25 cellular contexts compared by ENCODE assay signal in the genomic region with DNA sequence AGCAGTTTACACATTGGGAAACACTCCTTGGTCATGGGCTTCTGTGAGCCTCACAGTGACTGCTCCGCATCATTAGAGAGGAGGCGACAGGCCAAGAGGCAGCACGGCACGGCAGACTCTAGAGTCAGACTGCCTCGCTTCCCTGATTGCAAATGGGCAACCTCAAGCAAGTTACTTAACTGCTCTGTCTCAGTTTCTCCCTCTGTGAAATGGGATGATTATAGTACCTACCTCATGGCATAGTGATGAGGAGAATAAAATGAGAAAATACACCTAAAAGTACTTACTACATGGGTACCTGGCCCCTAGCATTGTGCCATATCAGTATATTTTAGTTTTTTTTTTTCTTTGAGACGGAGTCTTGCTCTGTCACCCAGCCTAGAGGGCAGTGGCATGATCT. TPM values are rescaled to one million over a fixed set of nuclear protein-coding genes. Genes with fewer than 3 reads are reported as not detected.
DNase-seq lines count a peak whose midpoint lies in the region; ATAC-seq, FAIRE-seq and TF ChIP-seq lines count a peak whose summit lies in the region.
"Had no signal": no experiment of that assay in that cellular context is flagged by ENCODE, and none has a peak within 500 bp of the region (broad histone marks: within the 10 kb centered on the region; RNA-seq: fewer than 3 reads in every experiment).

No MANE protein-coding gene starts in this region.

- no peak for TF ChIP-seq POLR2A in HepG2 (IDR thresholded peaks at IDR 0.05; ENCODE audit: insufficient read depth in 1 of 2, low read depth in 2 of 2, low read length in 2 of 2)
- no peak for TF ChIP-seq POLR2A in right lobe of liver (IDR thresholded peaks at IDR 0.05)

- TF ChIP-seq RAD21 in HepG2 (CRISPR knock-in tag; IDR thresholded peaks at IDR 0.05) = no peak

- peaks cover 5% of the 10 kb centered on the region for H3K79me2 ChIP-seq in HepG2 (ENCODE audit: insufficient read depth, low read length)

- ATAC-seq in HepG2 (no peak), right lobe of liver (no peak)
- ATAC-seq: GM12878 had no signal

- H3K27me3 ChIP-seq in HepG2 (ENCODE audit: control insufficient read depth in 1 of 2, insufficient read depth in 2 of 2, low read length in 2 of 2) = no peaks in the 10 kb centered on the region
- no peaks in the 10 kb centered on the region for H3K27me3 ChIP-seq in right lobe of liver
- H3K27me3 ChIP-seq: BE2C, BLaER1 had no signal

- no peak for DNase-seq in HepG2 (ENCODE audit: low spot score)
- DNase-seq in right lobe of liver = no peak
- no peak for DNase-seq in RWPE1 (ENCODE audit: low spot score)
- DNase-seq in activated effector memory CD4-positive, alpha-beta T cell treated with anti-CD3 and anti-CD28 coated beads, Interleukin-2, amount 50 U/mL, for 16 hours = no peak
- DNase-seq in NCI-H82 (lab: John Stamatoyannopoulos, UW) = no peak
- DNase-seq: 8988T; ACHN; BE2C; C1 segment of cervical spinal cord; CD4-positive, alpha-beta memory T cell; CD4-positive, CD25-positive, alpha-beta regulatory T cell; CD8-positive, alpha-beta memory T cell; COR-L47; DMS 273 treated with DMSO at 0.1 percent for 48 hours; DMS153; DMS53; DMS79; DND-41; EL; GDM1 had no signal

- in situ Hi-C loops in HepG2 (cut with HindIII; ENCODE audit: extremely low pct_ligation_motif_present, low pct_unique_long_range_greater_than_20kb) = no loop called here

- TF ChIP-seq CTCF in HepG2 (CRISPR knock-in tag; IDR thresholded peaks at IDR 0.05) (no peak), right lobe of liver (IDR thresholded peaks at IDR 0.05) (no peak), RWPE1 (conservative IDR thresholded peaks at IDR 0.05; ENCODE audit: low read depth) (no peak)

- no peak for TF ChIP-seq EP300 in HepG2 (IDR thresholded peaks at IDR 0.05; ENCODE audit: low read depth in 2 of 2, low read length in 2 of 2)
- TF ChIP-seq EP300 in HepG2 (CRISPR knock-in tag; IDR thresholded peaks at IDR 0.05; ENCODE audit: borderline replicate concordance) = no peak

- POLR2A ChIA-PET in HepG2 (lab: Yijun Ruan, JAX) (no interaction called here), RWPE1 (lab: Yijun Ruan, JAX; ENCODE audit: low non-redundant PET) (no interaction called here)

- intact Hi-C loops in HepG2 (cut with micrococcal nuclease; ENCODE audit: unreplicated experiment) (no loop called here), right lobe of liver (cut with DNase I) (loop anchor here in 1 of 2 donors (10.0 kb wide), 1 partner anchor 84 kb away; no protein-coding TSS in a partner anchor)

- H3K9ac ChIP-seq in HepG2 (ENCODE audit: insufficient read depth, low read depth, low read length) = no peak overlapping the region
- H3K9ac ChIP-seq: BLaER1 had no signal

- H3K27ac ChIP-seq in HepG2 (ENCODE audit: extremely low read length, insufficient read depth, low read length) (no peak overlapping the region), right lobe of liver (no peak overlapping the region), RWPE1 (peak overlapping the region; percentile 66)
- H3K27ac ChIP-seq: BLaER1 had no signal

- BruUV-seq in HepG2 (replicated peaks; lab: Mats Ljungman, UMichigan) = no TSS peak

- H2AFZ ChIP-seq in HepG2 (ENCODE audit: low read length) = no peak overlapping the region

- WGBS in HepG2 (ENCODE audit: low lambda C conversion rate) = 100% methylated on average over 5 of the region's 6 CpGs
- WGBS in right lobe of liver (ENCODE audit: insufficient coverage, low coverage, low lambda C conversion rate, missing lambda C conversion rate) = 100% methylated on average over 4 of the region's 6 CpGs

- CTCF ChIA-PET in HepG2 (lab: Yijun Ruan, JAX; ENCODE audit: low intra/inter-chr PET ratio, low total read pairs) (no interaction called here), RWPE1 (lab: Yijun Ruan, JAX) (interaction anchor here (0.6 kb wide), 1 partner anchor 1935 kb away, joined by 3 read pairs; no protein-coding TSS in a partner anchor)

- H3K4me1 ChIP-seq in HepG2 (ENCODE audit: insufficient read depth, low read length) = peaks cover 4% of the 10 kb centered on the region
- peaks cover 0 to 6% (median 3%) of the 10 kb centered on the region in 4 donors for H3K4me1 ChIP-seq in right lobe of liver
- H3K4me1 ChIP-seq: BE2C had no signal

- H3K36me3 ChIP-seq in HepG2 (replicated peaks in 1 of 2; ENCODE audit: control insufficient read depth in 1 of 2, insufficient read depth in 2 of 2, low read length in 2 of 2) (peaks cover 20 to 65% of the 10 kb centered on the region in 2 experiments; a peak in 4 of 5 replicates), right lobe of liver (peaks cover 0 to 59% (median 12%) of the 10 kb centered on the region in 4 donors)

- H4K20me1 ChIP-seq in HepG2 (ENCODE audit: insufficient read depth, low read length) = no peaks in the 10 kb centered on the region

- no peak overlapping the region for H3K4me2 ChIP-seq in HepG2 (ENCODE audit: low read depth, low read length)
- H3K4me2 ChIP-seq: BLaER1 had no signal

- H3K4me3 ChIP-seq in HepG2 (replicated peaks in 1 of 3; ENCODE audit: insufficient read depth in 1 of 3, low read depth in 2 of 3, low read length in 3 of 3) (no peak overlapping the region), right lobe of liver (no peak overlapping the region)
- H3K4me3 ChIP-seq: BLaER1, GM12878 had no signal

- no peaks in the 10 kb centered on the region for H3K9me3 ChIP-seq in HepG2 (ENCODE audit: low read length)
- H3K9me3 ChIP-seq in right lobe of liver = no peaks in the 10 kb centered on the region
- H3K9me3 ChIP-seq: BE2C, BLaER1 had no signal

- FAIRE-seq in HepG2 (lab: Jason Lieb, UNC) = no peak
- FAIRE-seq: A204.1, GM12878, GM12892, GM19239 had no signal

RNA-seq across cellular contexts. Expression of a gene that starts 4.0 kb away (rescaled TPM):
- 10.0 and 15.1 TPM in 2 replicates for total RNA-seq in HepG2 (2016; rRNA removed; fragmentation: Illumina TruSeq; extraction: Trizol)
- total RNA-seq in HepG2 (2016; cell fraction: cytosol; rRNA removed; fragmentation: Illumina TruSeq; extraction: Trizol; ENCODE audit: low read depth) = 6.0 TPM in 2 replicates
- total RNA-seq in HepG2 (2016; cell fraction: insoluble cytoplasmic fraction; rRNA removed; fragmentation: Illumina TruSeq; extraction: Trizol) = 9.7 and 17.0 TPM in 2 replicates
- total RNA-seq in HepG2 (2016; cell fraction: membrane; rRNA removed; fragmentation: Illumina TruSeq; extraction: Trizol) = 7.6 and 8.9 TPM in 2 replicates
- total RNA-seq in HepG2 (2016; cell fraction: nucleus; rRNA removed; fragmentation: Illumina TruSeq; extraction: Trizol) = 9.4 and 11.4 TPM in 2 replicates
- 12.9 and 14.1 TPM in 2 replicates for polyA plus RNA-seq in HepG2 (2011; rRNA removed)
- polyA plus RNA-seq in HepG2 (2011; cell fraction: cytosol; rRNA removed) = 6.2 and 8.5 TPM in 2 replicates
- 61.8 and 71.8 TPM in 2 replicates for polyA plus RNA-seq in HepG2 (2011; cell fraction: nucleus; rRNA removed)
- 14.2 and 14.4 TPM in 2 replicates for polyA plus RNA-seq in HepG2 (2012)
- polyA plus RNA-seq in HepG2 (2016; cell fraction: cytosol; fragmentation: Illumina TruSeq; extraction: Trizol; ENCODE audit: low read depth) = 2.2 and 3.1 TPM in 2 replicates
- polyA plus RNA-seq in HepG2 (2016; cell fraction: insoluble cytoplasmic fraction; fragmentation: Illumina TruSeq; extraction: Trizol; ENCODE audit: low read depth) = 11.9 and 21.8 TPM in 2 replicates
- 5.0 and 5.7 TPM in 2 replicates for polyA plus RNA-seq in HepG2 (2016; cell fraction: membrane; fragmentation: Illumina TruSeq; extraction: Trizol; ENCODE audit: low read depth)
- polyA plus RNA-seq in HepG2 (2016; cell fraction: nucleus; fragmentation: Illumina TruSeq; extraction: Trizol; ENCODE audit: insufficient read depth, low read depth) = 25.8 and 26.4 TPM in 2 replicates
- polyA minus RNA-seq in HepG2 (2011; rRNA and poly(A)+ RNA removed; ENCODE audit: low replicate concordance) = 5.9 and 24.5 TPM in 2 replicates
- 3.3 and 3.4 TPM in 2 replicates for polyA minus RNA-seq in HepG2 (2011; cell fraction: cytosol; rRNA and poly(A)+ RNA removed)
- 11.7 and 13.4 TPM in 2 replicates for polyA minus RNA-seq in HepG2 (2011; cell fraction: nucleus; rRNA and poly(A)+ RNA removed)
- 1 to 10 TPM; 4.8 to 7.9 (median 6.6) TPM for total RNA-seq in right lobe of liver

RNA-seq across cellular contexts. Expression of a gene that starts 15.6 kb away (rescaled TPM):
- total RNA-seq in HepG2 (2016; rRNA removed; fragmentation: Illumina TruSeq; extraction: Trizol) (39.2 and 39.7 TPM in 2 replicates), right lobe of liver (10 to 100 TPM; 13.3 to 33.0 (median 25.4) TPM)
- total RNA-seq in HepG2 (2016; cell fraction: cytosol; rRNA removed; fragmentation: Illumina TruSeq; extraction: Trizol; ENCODE audit: low read depth) = 7.4 and 8.3 TPM in 2 replicates
- 37.2 and 42.0 TPM in 2 replicates for total RNA-seq in HepG2 (2016; cell fraction: insoluble cytoplasmic fraction; rRNA removed; fragmentation: Illumina TruSeq; extraction: Trizol)
- total RNA-seq in HepG2 (2016; cell fraction: membrane; rRNA removed; fragmentation: Illumina TruSeq; extraction: Trizol) = 10.7 and 11.5 TPM in 2 replicates
- 29.9 and 30.4 TPM in 2 replicates for total RNA-seq in HepG2 (2016; cell fraction: nucleus; rRNA removed; fragmentation: Illumina TruSeq; extraction: Trizol)
- polyA plus RNA-seq in HepG2 (2011; rRNA removed) = 33.8 and 39.6 TPM in 2 replicates
- polyA plus RNA-seq in HepG2 (2011; cell fraction: cytosol; rRNA removed) = 28.5 and 36.4 TPM in 2 replicates
- 128 and 143 TPM in 2 replicates for polyA plus RNA-seq in HepG2 (2011; cell fraction: nucleus; rRNA removed)
- 23.6 and 29.6 TPM in 2 replicates for polyA plus RNA-seq in HepG2 (2012)
- polyA plus RNA-seq in HepG2 (2016; cell fraction: cytosol; fragmentation: Illumina TruSeq; extraction: Trizol; ENCODE audit: low read depth) = 3.2 and 3.8 TPM in 2 replicates
- 31.6 and 37.2 TPM in 2 replicates for polyA plus RNA-seq in HepG2 (2016; cell fraction: insoluble cytoplasmic fraction; fragmentation: Illumina TruSeq; extraction: Trizol; ENCODE audit: low read depth)
- polyA plus RNA-seq in HepG2 (2016; cell fraction: membrane; fragmentation: Illumina TruSeq; extraction: Trizol; ENCODE audit: low read depth) = 6.4 and 8.0 TPM in 2 replicates
- 52.0 and 53.3 TPM in 2 replicates for polyA plus RNA-seq in HepG2 (2016; cell fraction: nucleus; fragmentation: Illumina TruSeq; extraction: Trizol; ENCODE audit: insufficient read depth, low read depth)
- polyA minus RNA-seq in HepG2 (2011; rRNA and poly(A)+ RNA removed; ENCODE audit: low replicate concordance) = 77.7 and 119 TPM in 2 replicates
- 23.5 and 25.8 TPM in 2 replicates for polyA minus RNA-seq in HepG2 (2011; cell fraction: cytosol; rRNA and poly(A)+ RNA removed)
- 37.1 and 48.0 TPM in 2 replicates for polyA minus RNA-seq in HepG2 (2011; cell fraction: nucleus; rRNA and poly(A)+ RNA removed)

RNA-seq across cellular contexts. Expression of a gene that starts 18.3 kb away (rescaled TPM):
- total RNA-seq in HepG2 (2016; rRNA removed; fragmentation: Illumina TruSeq; extraction: Trizol) = 28.3 and 30.0 TPM in 2 replicates
- total RNA-seq in HepG2 (2016; cell fraction: cytosol; rRNA removed; fragmentation: Illumina TruSeq; extraction: Trizol; ENCODE audit: low read depth) = 9.5 and 9.9 TPM in 2 replicates
- 29.5 and 31.1 TPM in 2 replicates for total RNA-seq in HepG2 (2016; cell fraction: insoluble cytoplasmic fraction; rRNA removed; fragmentation: Illumina TruSeq; extraction: Trizol)
- total RNA-seq in HepG2 (2016; cell fraction: membrane; rRNA removed; fragmentation: Illumina TruSeq; extraction: Trizol) = 19.0 and 21.4 TPM in 2 replicates
- total RNA-seq in HepG2 (2016; cell fraction: nucleus; rRNA removed; fragmentation: Illumina TruSeq; extraction: Trizol) = 14.9 and 16.3 TPM in 2 replicates
- 18.7 and 21.7 TPM in 2 replicates for polyA plus RNA-seq in HepG2 (2011; rRNA removed)
- polyA plus RNA-seq in HepG2 (2011; cell fraction: cytosol; rRNA removed) = 21.7 and 23.0 TPM in 2 replicates
- 18.2 and 23.4 TPM in 2 replicates for polyA plus RNA-seq in HepG2 (2011; cell fraction: nucleus; rRNA removed)
- polyA plus RNA-seq in HepG2 (2012) = 12.4 and 14.3 TPM in 2 replicates
- polyA plus RNA-seq in HepG2 (2016; cell fraction: cytosol; fragmentation: Illumina TruSeq; extraction: Trizol; ENCODE audit: low read depth) = 15.3 and 16.8 TPM in 2 replicates
- 32.6 and 35.8 TPM in 2 replicates for polyA plus RNA-seq in HepG2 (2016; cell fraction: insoluble cytoplasmic fraction; fragmentation: Illumina TruSeq; extraction: Trizol; ENCODE audit: low read depth)
- 20.1 and 22.5 TPM in 2 replicates for polyA plus RNA-seq in HepG2 (2016; cell fraction: membrane; fragmentation: Illumina TruSeq; extraction: Trizol; ENCODE audit: low read depth)
- polyA plus RNA-seq in HepG2 (2016; cell fraction: nucleus; fragmentation: Illumina TruSeq; extraction: Trizol; ENCODE audit: insufficient read depth, low read depth) = 23.2 and 27.0 TPM in 2 replicates
- polyA minus RNA-seq in HepG2 (2011; rRNA and poly(A)+ RNA removed; ENCODE audit: low replicate concordance) = 12.2 and 28.5 TPM in 2 replicates
- 8.2 and 8.6 TPM in 2 replicates for polyA minus RNA-seq in HepG2 (2011; cell fraction: cytosol; rRNA and poly(A)+ RNA removed)
- 13.3 and 14.7 TPM in 2 replicates for polyA minus RNA-seq in HepG2 (2011; cell fraction: nucleus; rRNA and poly(A)+ RNA removed)
- total RNA-seq in right lobe of liver = 10 to 100 TPM in 4 of 6 experiments, 1 to 10 TPM in 2; 8.8 to 17.6 (median 11.5) TPM

RNA-seq across cellular contexts. Expression of a gene that starts 43.7 kb away (rescaled TPM):
- total RNA-seq in HepG2 (2016; rRNA removed; fragmentation: Illumina TruSeq; extraction: Trizol) = 162 and 214 TPM in 2 replicates
- 34.9 and 40.5 TPM in 2 replicates for total RNA-seq in HepG2 (2016; cell fraction: cytosol; rRNA removed; fragmentation: Illumina TruSeq; extraction: Trizol; ENCODE audit: low read depth)
- 154 and 213 TPM in 2 replicates for total RNA-seq in HepG2 (2016; cell fraction: insoluble cytoplasmic fraction; rRNA removed; fragmentation: Illumina TruSeq; extraction: Trizol)
- 43.7 and 44.0 TPM in 2 replicates for total RNA-seq in HepG2 (2016; cell fraction: membrane; rRNA removed; fragmentation: Illumina TruSeq; extraction: Trizol)
- total RNA-seq in HepG2 (2016; cell fraction: nucleus; rRNA removed; fragmentation: Illumina TruSeq; extraction: Trizol) = 138 and 141 TPM in 2 replicates
- polyA plus RNA-seq in HepG2 (2011; rRNA removed) = 85.1 and 137 TPM in 2 replicates
- 79.0 and 105 TPM in 2 replicates for polyA plus RNA-seq in HepG2 (2011; cell fraction: cytosol; rRNA removed)
- 141 and 237 TPM in 2 replicates for polyA plus RNA-seq in HepG2 (2011; cell fraction: nucleus; rRNA removed)
- 46.3 and 69.1 TPM in 2 replicates for polyA plus RNA-seq in HepG2 (2012)
- polyA plus RNA-seq in HepG2 (2016; cell fraction: cytosol; fragmentation: Illumina TruSeq; extraction: Trizol; ENCODE audit: low read depth) = 7.9 and 8.3 TPM in 2 replicates
- polyA plus RNA-seq in HepG2 (2016; cell fraction: insoluble cytoplasmic fraction; fragmentation: Illumina TruSeq; extraction: Trizol; ENCODE audit: low read depth) = 161 and 179 TPM in 2 replicates
- 21.4 and 24.5 TPM in 2 replicates for polyA plus RNA-seq in HepG2 (2016; cell fraction: membrane; fragmentation: Illumina TruSeq; extraction: Trizol; ENCODE audit: low read depth)
- polyA plus RNA-seq in HepG2 (2016; cell fraction: nucleus; fragmentation: Illumina TruSeq; extraction: Trizol; ENCODE audit: insufficient read depth, low read depth) = 138 and 146 TPM in 2 replicates
- polyA minus RNA-seq in HepG2 (2011; rRNA and poly(A)+ RNA removed; ENCODE audit: low replicate concordance) = 266 and 946 TPM in 2 replicates
- 56.3 and 76.3 TPM in 2 replicates for polyA minus RNA-seq in HepG2 (2011; cell fraction: cytosol; rRNA and poly(A)+ RNA removed)
- polyA minus RNA-seq in HepG2 (2011; cell fraction: nucleus; rRNA and poly(A)+ RNA removed) = 88.1 and 114 TPM in 2 replicates
- total RNA-seq in right lobe of liver = 1 to 10 TPM; 1.2 to 8.8 (median 4.3) TPM

RNA-seq across cellular contexts. Expression of a gene that starts 47.6 kb away (rescaled TPM):
- 6.7 and 17.5 TPM in 2 replicates for total RNA-seq in HepG2 (2016; rRNA removed; fragmentation: Illumina TruSeq; extraction: Trizol)
- 8.9 and 9.3 TPM in 2 replicates for total RNA-seq in HepG2 (2016; cell fraction: cytosol; rRNA removed; fragmentation: Illumina TruSeq; extraction: Trizol; ENCODE audit: low read depth)
- 5.6 and 21.4 TPM in 2 replicates for total RNA-seq in HepG2 (2016; cell fraction: insoluble cytoplasmic fraction; rRNA removed; fragmentation: Illumina TruSeq; extraction: Trizol)
- total RNA-seq in HepG2 (2016; cell fraction: membrane; rRNA removed; fragmentation: Illumina TruSeq; extraction: Trizol) = 9.6 and 10.0 TPM in 2 replicates
- 31.3 and 36.5 TPM in 2 replicates for total RNA-seq in HepG2 (2016; cell fraction: nucleus; rRNA removed; fragmentation: Illumina TruSeq; extraction: Trizol)
- polyA plus RNA-seq in HepG2 (2011; rRNA removed) = 43.8 and 51.5 TPM in 2 replicates
- 18.4 and 29.4 TPM in 2 replicates for polyA plus RNA-seq in HepG2 (2011; cell fraction: cytosol; rRNA removed)
- polyA plus RNA-seq in HepG2 (2011; cell fraction: nucleus; rRNA removed) = 296 and 398 TPM in 2 replicates
- 13.2 and 18.7 TPM in 2 replicates for polyA plus RNA-seq in HepG2 (2012)
- polyA plus RNA-seq in HepG2 (2016; cell fraction: cytosol; fragmentation: Illumina TruSeq; extraction: Trizol; ENCODE audit: low read depth) = 1.5 and 2.3 TPM in 2 replicates
- polyA plus RNA-seq in HepG2 (2016; cell fraction: insoluble cytoplasmic fraction; fragmentation: Illumina TruSeq; extraction: Trizol; ENCODE audit: low read depth) = 7.9 and 9.3 TPM in 2 replicates
- 5.8 and 8.8 TPM in 2 replicates for polyA plus RNA-seq in HepG2 (2016; cell fraction: membrane; fragmentation: Illumina TruSeq; extraction: Trizol; ENCODE audit: low read depth)
- polyA plus RNA-seq in HepG2 (2016; cell fraction: nucleus; fragmentation: Illumina TruSeq; extraction: Trizol; ENCODE audit: insufficient read depth, low read depth) = 117 and 126 TPM in 2 replicates
- 46.3 and 58.9 TPM in 2 replicates for polyA minus RNA-seq in HepG2 (2011; rRNA and poly(A)+ RNA removed; ENCODE audit: low replicate concordance)
- 16.2 and 16.4 TPM in 2 replicates for polyA minus RNA-seq in HepG2 (2011; cell fraction: cytosol; rRNA and poly(A)+ RNA removed)
- polyA minus RNA-seq in HepG2 (2011; cell fraction: nucleus; rRNA and poly(A)+ RNA removed) = 38.2 and 38.5 TPM in 2 replicates
- total RNA-seq in right lobe of liver = 10 to 100 TPM; 41.4 to 91.6 (median 59.8) TPM
